ENCODE assay signal across 7 cellular contexts in genomic region chr7:76316984-76317781, GRCh38. TPM values are rescaled to one million over a fixed set of nuclear protein-coding genes. Genes with fewer than 3 reads are reported as not detected.
DNase-seq lines count a peak whose midpoint lies in the region; ATAC-seq and TF ChIP-seq lines count a peak whose summit lies in the region.

No MANE protein-coding gene starts in this region.

- H3K4me3 ChIP-seq in HL-60 (replicated peaks; ENCODE audit: insufficient read depth, low read length) = peak overlapping the region; percentile 66
- H3K4me3 ChIP-seq in iPS-18c (ENCODE audit: insufficient read depth, low read depth, low read length) = peak overlapping the region; percentile 56

- no peak for ATAC-seq in stimulated activated naive CD8-positive, alpha-beta T cell treated with anti-CD3 and anti-CD28 coated beads, Interleukin-15, amount 100 ng/mL, for 72 hours
- ATAC-seq in HG02763 (IDR thresholded peaks at IDR 0.05; ENCODE audit: unreplicated experiment) (no peak), HG03095 (IDR thresholded peaks at IDR 0.05; ENCODE audit: unreplicated experiment) (no peak)

- no peak for TF ChIP-seq CTCF in HL-60 (IDR thresholded peaks at IDR 0.05; ENCODE audit: insufficient read depth, low read length)

- no peaks in the 10 kb centered on the region for H3K9me3 ChIP-seq in iPS-18c (ENCODE audit: control insufficient read depth, insufficient read depth, low read length)

- H3K27me3 ChIP-seq in HL-60 (ENCODE audit: insufficient read depth, poor library complexity, severe bottlenecking) = no peaks in the 10 kb centered on the region

- peaks cover 34% of the 10 kb centered on the region for H3K4me1 Mint-ChIP-seq in activated T-helper 2 cell treated with anti-CD3 and anti-CD28 coated beads, Interferon-gamma antibody, Interleukin-2, Interleukin-4, amounts not matched to agents 10 μg/mL and 5 μg/mL and 100 μg/mL, durations not matched to agents 14 hours and 24 hours and 36 hours (ENCODE audit: low read depth)
- H3K4me1 Mint-ChIP-seq in stimulated activated naive CD8-positive, alpha-beta T cell treated with anti-CD3 and anti-CD28 coated beads, Interleukin-15, amount 100 ng/mL, for 72 hours = peaks cover 41% of the 10 kb centered on the region

- peak overlapping the region; percentile 99 for H3K27ac Mint-ChIP-seq in activated T-helper 2 cell treated with anti-CD3 and anti-CD28 coated beads, Interferon-gamma antibody, Interleukin-2, Interleukin-4, amounts not matched to agents 10 μg/mL and 5 μg/mL and 100 μg/mL, durations not matched to agents 14 hours and 24 hours and 36 hours
- peak overlapping the region; percentile 92 to 99 for H3K27ac Mint-ChIP-seq in stimulated activated naive CD8-positive, alpha-beta T cell treated with anti-CD3 and anti-CD28 coated beads, Interleukin-15, amount 100 ng/mL, for 72 hours

- no peaks in the 10 kb centered on the region for H3K9me3 Mint-ChIP-seq in activated T-helper 2 cell treated with anti-CD3 and anti-CD28 coated beads, Interferon-gamma antibody, Interleukin-2, Interleukin-4, amounts not matched to agents 10 μg/mL and 5 μg/mL and 100 μg/mL, durations not matched to agents 14 hours and 24 hours and 36 hours
- no peaks in the 10 kb centered on the region for H3K9me3 Mint-ChIP-seq in stimulated activated naive CD8-positive, alpha-beta T cell treated with anti-CD3 and anti-CD28 coated beads, Interleukin-15, amount 100 ng/mL, for 72 hours

- intact Hi-C loops in activated T-helper 2 cell treated with anti-CD3 and anti-CD28 coated beads, Interferon-gamma antibody, Interleukin-2, Interleukin-4, amounts not matched to agents 10 μg/mL and 5 μg/mL and 100 μg/mL, durations not matched to agents 14 hours and 24 hours and 36 hours (cut with micrococcal nuclease) = loop anchor here (5.0 to 10.0 kb wide), 2 partner anchors 45 to 272 kb away; partner anchors contain the start of genes MDH2 and STYXL1

- no peak overlapping the region for H3K27ac ChIP-seq in HL-60 (replicated peaks)

- no peaks in the 10 kb centered on the region for H3K27me3 Mint-ChIP-seq in activated T-helper 2 cell treated with anti-CD3 and anti-CD28 coated beads, Interferon-gamma antibody, Interleukin-2, Interleukin-4, amounts not matched to agents 10 μg/mL and 5 μg/mL and 100 μg/mL, durations not matched to agents 14 hours and 24 hours and 36 hours (ENCODE audit: low read depth)
- no peaks in the 10 kb centered on the region for H3K27me3 Mint-ChIP-seq in stimulated activated naive CD8-positive, alpha-beta T cell treated with anti-CD3 and anti-CD28 coated beads, Interleukin-15, amount 100 ng/mL, for 72 hours

- H3K4me3 Mint-ChIP-seq in activated T-helper 2 cell treated with anti-CD3 and anti-CD28 coated beads, Interferon-gamma antibody, Interleukin-2, Interleukin-4, amounts not matched to agents 10 μg/mL and 5 μg/mL and 100 μg/mL, durations not matched to agents 14 hours and 24 hours and 36 hours (ENCODE audit: low read depth) = peak overlapping the region; percentile 86
- H3K4me3 Mint-ChIP-seq in stimulated activated naive CD8-positive, alpha-beta T cell treated with anti-CD3 and anti-CD28 coated beads, Interleukin-15, amount 100 ng/mL, for 72 hours = peak overlapping the region; percentile 83 to 90

- H3K36me3 Mint-ChIP-seq in activated T-helper 2 cell treated with anti-CD3 and anti-CD28 coated beads, Interferon-gamma antibody, Interleukin-2, Interleukin-4, amounts not matched to agents 10 μg/mL and 5 μg/mL and 100 μg/mL, durations not matched to agents 14 hours and 24 hours and 36 hours (ENCODE audit: low read depth) = peaks cover 11% of the 10 kb centered on the region

- DNase-seq in HL-60 (ENCODE audit: low read depth in 1 of 2, low spot score in 1 of 2) (no peak), iPS-NIHi11 (ENCODE audit: low spot score) (no peak)
- no peak for DNase-seq in activated T-helper 2 cell treated with anti-CD3 and anti-CD28 coated beads, Interferon-gamma antibody, Interleukin-2, Interleukin-4, amounts not matched to agents 10 μg/mL and 5 μg/mL and 100 μg/mL, durations not matched to agents 14 hours and 24 hours and 36 hours (ENCODE audit: low spot score)
- peak; percentile 20 to 25 for DNase-seq in stimulated activated naive CD8-positive, alpha-beta T cell treated with anti-CD3 and anti-CD28 coated beads, Interleukin-15, amount 100 ng/mL, for 72 hours

RNA-seq across cellular contexts. Expression of gene HSPB1, which starts 14.7 kb away (rescaled TPM):
- 116 and 131 TPM in 2 replicates for total RNA-seq in activated T-helper 2 cell treated with anti-CD3 and anti-CD28 coated beads, Interferon-gamma antibody, Interleukin-2, Interleukin-4, amounts not matched to agents 10 μg/mL and 5 μg/mL and 100 μg/mL, durations not matched to agents 14 hours and 24 hours and 36 hours

RNA-seq across cellular contexts. Expression of gene YWHAG, which starts 41.6 kb away (rescaled TPM):
- total RNA-seq in activated T-helper 2 cell treated with anti-CD3 and anti-CD28 coated beads, Interferon-gamma antibody, Interleukin-2, Interleukin-4, amounts not matched to agents 10 μg/mL and 5 μg/mL and 100 μg/mL, durations not matched to agents 14 hours and 24 hours and 36 hours = 184 and 189 TPM in 2 replicates

Comparison
In these comparisons a context has a peak if more than half of its experiments do, and no peak if none do; other contexts are left out.
1. DNase-seq: peak in stimulated activated naive CD8-positive, alpha-beta T cell treated with anti-CD3 and anti-CD28 coated beads, Interleukin-15, amount 100 ng/mL, for 72 hours (2 of 2); none in HL-60 (0 of 2), activated T-helper 2 cell treated with anti-CD3 and anti-CD28 coated beads, Interferon-gamma antibody, Interleukin-2, Interleukin-4, amounts not matched to agents 10 μg/mL and 5 μg/mL and 100 μg/mL, durations not matched to agents 14 hours and 24 hours and 36 hours (single experiment) and iPS-NIHi11 (single experiment).